ENCODE assay signal across 1 cellular context in the genomic region with DNA sequence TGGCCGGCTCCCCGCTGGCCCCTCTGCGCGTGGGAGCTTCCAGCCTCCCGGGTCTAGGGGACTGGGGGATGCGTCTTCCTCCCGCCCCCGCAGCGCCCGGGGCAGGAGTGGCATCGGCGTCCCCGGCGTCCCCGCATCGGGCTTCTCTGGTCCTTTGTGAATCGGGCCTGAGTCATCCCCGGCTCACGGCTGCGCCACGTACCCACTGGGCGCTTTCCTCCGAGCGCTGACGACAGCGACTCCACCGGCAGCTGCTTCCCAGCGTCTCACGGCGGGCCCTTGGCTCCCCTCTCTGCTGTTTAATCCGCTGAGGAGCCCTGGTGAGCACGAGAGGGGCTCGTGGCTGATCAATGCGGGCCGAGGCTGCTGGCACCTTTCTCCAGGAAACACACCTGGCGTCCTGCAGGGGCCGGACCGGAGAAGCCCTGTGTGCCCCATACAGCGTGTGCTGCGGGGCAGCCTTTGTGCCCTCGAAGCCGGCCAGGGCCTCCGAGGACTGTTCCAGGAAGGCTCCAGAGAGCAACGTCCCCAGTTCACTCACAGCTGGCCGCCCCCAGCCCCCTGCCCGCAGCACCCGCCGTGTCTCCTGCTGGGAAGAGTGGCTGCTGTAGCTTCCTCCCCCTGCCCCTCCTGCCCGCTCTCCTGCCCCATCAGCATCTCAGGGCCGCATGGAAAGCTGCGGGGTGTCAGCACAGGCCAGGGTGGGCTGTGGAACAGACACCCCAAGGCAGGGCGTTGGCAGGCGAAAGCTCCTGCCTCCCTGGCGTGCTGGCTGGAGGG.
TF ChIP-seq lines count a peak whose summit lies in the region.

No MANE protein-coding gene starts in this region.

TF ChIP-seq in IMR-90, 13 proteins besides CTCF, POLR2A, EP300 and RAD21 (continued from another document):
- TF ChIP-seq RCOR1 (IDR thresholded peaks at IDR 0.05; ENCODE audit: insufficient replicate concordance, low read length) (no peak), RFX5 (IDR thresholded peaks at IDR 0.05; ENCODE audit: low read depth, low read length) (no peak)
TF ChIP-seq in IMR-90: peak in this region for 4.
